Comparison of ENCODE assay signal across 10 cellular contexts in genomic region chr10:11208908-11209809, GRCh38.
DNase-seq lines count a peak whose midpoint lies in the region; ATAC-seq lines count a peak whose summit lies in the region.
"Had no signal": no experiment of that assay in that cellular context is flagged by ENCODE, and none has a peak within 500 bp of the region (broad histone marks: within the 10 kb centered on the region; RNA-seq: fewer than 3 reads in every experiment).

No MANE protein-coding gene starts in this region.

- H3K27ac ChIP-seq in BLaER1 = peak overlapping the region; percentile 67

- H3K27me3 ChIP-seq in BLaER1 = no peaks in the 10 kb centered on the region

- peak overlapping the region; percentile 83 for H3K4me2 ChIP-seq in BLaER1

- ATAC-seq in GM19043 (IDR thresholded peaks at IDR 0.05; ENCODE audit: low read depth, unreplicated experiment) (peak; percentile 51), HG03039 (IDR thresholded peaks at IDR 0.05; ENCODE audit: unreplicated experiment) (peak; percentile 37), left colon (no peak)
- ATAC-seq: K562 had no signal

- H3K36me3 ChIP-seq in BLaER1 = peaks cover 63% of the 10 kb centered on the region

- intact Hi-C loops in left colon (cut with DNase I, micrococcal nuclease) = no loop called here

- peak overlapping the region; percentile 98 for H3K27ac Mint-ChIP-seq in activated naive CD4-positive, alpha-beta T cell treated with anti-CD3 and anti-CD28 coated beads, Interleukin-2, amount 50 U/mL, for 24 hours

- H3K4me3 ChIP-seq in BLaER1 = peak overlapping the region; percentile 53
- H3K4me3 ChIP-seq: K562 had no signal

- DNase-seq in SIG-M5 (lab: John Stamatoyannopoulos, UW) (no peak), mucosa of gallbladder (ENCODE audit: low spot score) (no peak), left colon (no peak), Kasumi-1 (lab: John Stamatoyannopoulos, UW) (no peak)
- DNase-seq: activated CD4-positive, CD25-positive, alpha-beta regulatory T cell had no signal

- no peaks in the 10 kb centered on the region for H3K9me3 Mint-ChIP-seq in activated naive CD4-positive, alpha-beta T cell treated with anti-CD3 and anti-CD28 coated beads, Interleukin-2, amount 50 U/mL, for 24 hours

- H3K9me3 ChIP-seq in BLaER1 = no peaks in the 10 kb centered on the region

- H3K4me1 ChIP-seq in BLaER1 = peaks cover 100% of the 10 kb centered on the region

- H3K4me1 Mint-ChIP-seq in activated naive CD4-positive, alpha-beta T cell treated with anti-CD3 and anti-CD28 coated beads, Interleukin-2, amount 50 U/mL, for 24 hours = peaks cover 99% of the 10 kb centered on the region

- peaks cover 99% of the 10 kb centered on the region for H4K20me1 ChIP-seq in BLaER1

- H3K9ac ChIP-seq in BLaER1 = peak overlapping the region; percentile 71

- H3K36me3 Mint-ChIP-seq in activated naive CD4-positive, alpha-beta T cell treated with anti-CD3 and anti-CD28 coated beads, Interleukin-2, amount 50 U/mL, for 24 hours = peaks cover 24% of the 10 kb centered on the region

- peak overlapping the region; percentile 88 for H3K4me3 Mint-ChIP-seq in activated naive CD4-positive, alpha-beta T cell treated with anti-CD3 and anti-CD28 coated beads, Interleukin-2, amount 50 U/mL, for 24 hours

- H3K27me3 Mint-ChIP-seq in activated naive CD4-positive, alpha-beta T cell treated with anti-CD3 and anti-CD28 coated beads, Interleukin-2, amount 50 U/mL, for 24 hours = no peaks in the 10 kb centered on the region
